ENCODE assay signal across 1 cellular context in genomic region chr3:58463181-58463941, GRCh38.
A peak's percentile ranks its signal among the peaks of the same experiment; 100 is the strongest.
TF ChIP-seq lines count a peak whose summit lies in the region.

No MANE protein-coding gene starts in this region.

TF ChIP-seq in HepG2, 621 proteins besides CTCF, POLR2A, EP300 and RAD21 (continued from another document and continues in another):
- no peak for TF ChIP-seq EEA1 (CRISPR knock-in tag; IDR thresholded peaks at IDR 0.05; ENCODE audit: borderline replicate concordance)
- peak; percentile 77 for TF ChIP-seq FOSL2 (CRISPR knock-in tag; IDR thresholded peaks at IDR 0.05)
- no peak for TF ChIP-seq CHD2 (IDR thresholded peaks at IDR 0.05; ENCODE audit: low read depth, low read length)
- TF ChIP-seq ZNF33A (CRISPR knock-in tag; IDR thresholded peaks at IDR 0.05; ENCODE audit: borderline replicate concordance): no peak
- 0 out of 2 replicates have a peak, but pooled peaks have one; percentile 44 for TF ChIP-seq TARDBP (CRISPR knock-in tag; IDR thresholded peaks at IDR 0.05)
- no peak for TF ChIP-seq CENPT (CRISPR knock-in tag; IDR thresholded peaks at IDR 0.05; ENCODE audit: low read depth)
- TF ChIP-seq HNRNPH1 (optimal IDR thresholded peaks at IDR 0.05; ENCODE audit: low read depth, low read length): no peak
- peak; percentile 59; the same call in 1 of the 2 replicates for TF ChIP-seq CEBPB (IDR thresholded peaks at IDR 0.05; ENCODE audit: borderline replicate concordance, low read depth, low read length)
- peak; percentile 19; the same call in 1 of the 2 replicates for TF ChIP-seq FOXJ3 (CRISPR knock-in tag; IDR thresholded peaks at IDR 0.05; ENCODE audit: borderline replicate concordance)
- TF ChIP-seq FOXO1 (CRISPR knock-in tag; IDR thresholded peaks at IDR 0.05): 0 out of 2 replicates have a peak, but pooled peaks have one; percentile 40
- peak in 1 of 2 experiments; percentile 58; a peak in 1 of 4 replicates for TF ChIP-seq KLF16 (CRISPR knock-in tag; IDR thresholded peaks at IDR 0.05)
- TF ChIP-seq ZNF331 (CRISPR knock-in tag; IDR thresholded peaks at IDR 0.05): no peak
- TF ChIP-seq TOE1 (CRISPR knock-in tag; IDR thresholded peaks at IDR 0.05): no peak
- TF ChIP-seq ARNTL (CRISPR knock-in tag; IDR thresholded peaks at IDR 0.05): peak; percentile 41; the same call in 1 of the 2 replicates
- no peak for TF ChIP-seq KLF13 (CRISPR knock-in tag; IDR thresholded peaks at IDR 0.05)
- no peak for TF ChIP-seq ZKSCAN5 (CRISPR knock-in tag; IDR thresholded peaks at IDR 0.05)
- 0 out of 2 replicates have a peak, but pooled peaks have one; percentile 24 for TF ChIP-seq ZNF788 (CRISPR knock-in tag; IDR thresholded peaks at IDR 0.05; ENCODE audit: borderline replicate concordance)
- TF ChIP-seq ZFYVE20 (CRISPR knock-in tag; IDR thresholded peaks at IDR 0.05; ENCODE audit: borderline replicate concordance, low read depth): no peak
- no peak for TF ChIP-seq NCOA1 (CRISPR knock-in tag; IDR thresholded peaks at IDR 0.05)
- TF ChIP-seq ZNF431 (CRISPR knock-in tag; IDR thresholded peaks at IDR 0.05; ENCODE audit: borderline replicate concordance, low read depth): no peak
- 0 out of 2 replicates have a peak, but pooled peaks have one; percentile 1 for TF ChIP-seq MIXL1 (CRISPR knock-in tag; IDR thresholded peaks at IDR 0.05)
- no peak; the same call in 1 of the 2 replicates for TF ChIP-seq ZNF580 (CRISPR knock-in tag; IDR thresholded peaks at IDR 0.05; ENCODE audit: borderline replicate concordance, low read depth)
- TF ChIP-seq, protein P1, sequence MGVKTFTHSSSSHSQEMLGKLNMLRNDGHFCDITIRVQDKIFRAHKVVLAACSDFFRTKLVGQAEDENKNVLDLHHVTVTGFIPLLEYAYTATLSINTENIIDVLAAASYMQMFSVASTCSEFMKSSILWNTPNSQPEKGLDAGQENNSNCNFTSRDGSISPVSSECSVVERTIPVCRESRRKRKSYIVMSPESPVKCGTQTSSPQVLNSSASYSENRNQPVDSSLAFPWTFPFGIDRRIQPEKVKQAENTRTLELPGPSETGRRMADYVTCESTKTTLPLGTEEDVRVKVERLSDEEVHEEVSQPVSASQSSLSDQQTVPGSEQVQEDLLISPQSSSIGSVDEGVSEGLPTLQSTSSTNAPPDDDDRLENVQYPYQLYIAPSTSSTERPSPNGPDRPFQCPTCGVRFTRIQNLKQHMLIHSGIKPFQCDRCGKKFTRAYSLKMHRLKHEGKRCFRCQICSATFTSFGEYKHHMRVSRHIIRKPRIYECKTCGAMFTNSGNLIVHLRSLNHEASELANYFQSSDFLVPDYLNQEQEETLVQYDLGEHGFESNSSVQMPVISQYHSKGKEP (CRISPR knock-in tag; IDR thresholded peaks at IDR 0.05): no peak
- TF ChIP-seq ZBTB8A (CRISPR knock-in tag; IDR thresholded peaks at IDR 0.05; ENCODE audit: borderline replicate concordance, low read depth): no peak
- TF ChIP-seq ATF4 (CRISPR knock-in tag; IDR thresholded peaks at IDR 0.05): no peak
- TF ChIP-seq HDAC2 (CRISPR knock-in tag; IDR thresholded peaks at IDR 0.05): 0 out of 2 replicates have a peak, but pooled peaks have one; percentile 29
- no peak for TF ChIP-seq ZNF777 (CRISPR knock-in tag; IDR thresholded peaks at IDR 0.05)
- peak; percentile 73 for TF ChIP-seq MAX (IDR thresholded peaks at IDR 0.05)
- peak; percentile 70; the same call in 1 of the 2 replicates for TF ChIP-seq SAFB2 (CRISPR knock-in tag; IDR thresholded peaks at IDR 0.05; ENCODE audit: borderline replicate concordance, low read depth)
- TF ChIP-seq ARHGAP35 (CRISPR knock-in tag; IDR thresholded peaks at IDR 0.05; ENCODE audit: borderline replicate concordance): no peak
- TF ChIP-seq, protein P2, sequence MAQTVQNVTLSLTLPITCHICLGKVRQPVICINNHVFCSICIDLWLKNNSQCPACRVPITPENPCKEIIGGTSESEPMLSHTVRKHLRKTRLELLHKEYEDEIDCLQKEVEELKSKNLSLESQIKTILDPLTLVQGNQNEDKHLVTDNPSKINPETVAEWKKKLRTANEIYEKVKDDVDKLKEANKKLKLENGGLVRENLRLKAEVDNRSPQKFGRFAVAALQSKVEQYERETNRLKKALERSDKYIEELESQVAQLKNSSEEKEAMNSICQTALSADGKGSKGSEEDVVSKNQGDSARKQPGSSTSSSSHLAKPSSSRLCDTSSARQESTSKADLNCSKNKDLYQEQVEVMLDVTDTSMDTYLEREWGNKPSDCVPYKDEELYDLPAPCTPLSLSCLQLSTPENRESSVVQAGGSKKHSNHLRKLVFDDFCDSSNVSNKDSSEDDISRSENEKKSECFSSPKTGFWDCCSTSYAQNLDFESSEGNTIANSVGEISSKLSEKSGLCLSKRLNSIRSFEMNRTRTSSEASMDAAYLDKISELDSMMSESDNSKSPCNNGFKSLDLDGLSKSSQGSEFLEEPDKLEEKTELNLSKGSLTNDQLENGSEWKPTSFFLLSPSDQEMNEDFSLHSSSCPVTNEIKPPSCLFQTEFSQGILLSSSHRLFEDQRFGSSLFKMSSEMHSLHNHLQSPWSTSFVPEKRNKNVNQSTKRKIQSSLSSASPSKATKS (CRISPR knock-in tag; IDR thresholded peaks at IDR 0.05): no peak
- TF ChIP-seq, protein P3, sequence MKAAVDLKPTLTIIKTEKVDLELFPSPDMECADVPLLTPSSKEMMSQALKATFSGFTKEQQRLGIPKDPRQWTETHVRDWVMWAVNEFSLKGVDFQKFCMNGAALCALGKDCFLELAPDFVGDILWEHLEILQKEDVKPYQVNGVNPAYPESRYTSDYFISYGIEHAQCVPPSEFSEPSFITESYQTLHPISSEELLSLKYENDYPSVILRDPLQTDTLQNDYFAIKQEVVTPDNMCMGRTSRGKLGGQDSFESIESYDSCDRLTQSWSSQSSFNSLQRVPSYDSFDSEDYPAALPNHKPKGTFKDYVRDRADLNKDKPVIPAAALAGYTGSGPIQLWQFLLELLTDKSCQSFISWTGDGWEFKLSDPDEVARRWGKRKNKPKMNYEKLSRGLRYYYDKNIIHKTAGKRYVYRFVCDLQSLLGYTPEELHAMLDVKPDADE (CRISPR knock-in tag; IDR thresholded peaks at IDR 0.05): no peak
- no peak for TF ChIP-seq FOXK1 (CRISPR knock-in tag; IDR thresholded peaks at IDR 0.05; ENCODE audit: borderline replicate concordance, low read depth)
- TF ChIP-seq ZNF749 (CRISPR knock-in tag; IDR thresholded peaks at IDR 0.05; ENCODE audit: borderline replicate concordance): no peak
- TF ChIP-seq MED8 (CRISPR knock-in tag; IDR thresholded peaks at IDR 0.05; ENCODE audit: insufficient replicate concordance): no peak
- no peak for TF ChIP-seq MAFG (CRISPR knock-in tag; IDR thresholded peaks at IDR 0.05)
- no peak for TF ChIP-seq ZNF784 (CRISPR knock-in tag; IDR thresholded peaks at IDR 0.05; ENCODE audit: borderline replicate concordance)
- TF ChIP-seq TERF1 (CRISPR knock-in tag; IDR thresholded peaks at IDR 0.05): no peak
- no peak for TF ChIP-seq ZNF776 (CRISPR knock-in tag; IDR thresholded peaks at IDR 0.05)
- no peak for TF ChIP-seq DZIP1 (CRISPR knock-in tag; IDR thresholded peaks at IDR 0.05)
- peak; percentile 29; the same call in 1 of the 2 replicates for TF ChIP-seq TGIF2 (CRISPR knock-in tag; IDR thresholded peaks at IDR 0.05)
- TF ChIP-seq RFXANK (CRISPR knock-in tag; IDR thresholded peaks at IDR 0.05): no peak
- TF ChIP-seq ZNF562 (CRISPR knock-in tag; IDR thresholded peaks at IDR 0.05; ENCODE audit: borderline replicate concordance): no peak
- no peak for TF ChIP-seq TAF1 (CRISPR knock-in tag; IDR thresholded peaks at IDR 0.05)
- TF ChIP-seq FOXO4 (CRISPR knock-in tag; conservative IDR thresholded peaks at IDR 0.05): no peak
- TF ChIP-seq JUN (CRISPR knock-in tag; IDR thresholded peaks at IDR 0.05): no peak
- TF ChIP-seq ZNF850 (CRISPR knock-in tag; conservative IDR thresholded peaks at IDR 0.05): no peak
- TF ChIP-seq, protein P4, sequence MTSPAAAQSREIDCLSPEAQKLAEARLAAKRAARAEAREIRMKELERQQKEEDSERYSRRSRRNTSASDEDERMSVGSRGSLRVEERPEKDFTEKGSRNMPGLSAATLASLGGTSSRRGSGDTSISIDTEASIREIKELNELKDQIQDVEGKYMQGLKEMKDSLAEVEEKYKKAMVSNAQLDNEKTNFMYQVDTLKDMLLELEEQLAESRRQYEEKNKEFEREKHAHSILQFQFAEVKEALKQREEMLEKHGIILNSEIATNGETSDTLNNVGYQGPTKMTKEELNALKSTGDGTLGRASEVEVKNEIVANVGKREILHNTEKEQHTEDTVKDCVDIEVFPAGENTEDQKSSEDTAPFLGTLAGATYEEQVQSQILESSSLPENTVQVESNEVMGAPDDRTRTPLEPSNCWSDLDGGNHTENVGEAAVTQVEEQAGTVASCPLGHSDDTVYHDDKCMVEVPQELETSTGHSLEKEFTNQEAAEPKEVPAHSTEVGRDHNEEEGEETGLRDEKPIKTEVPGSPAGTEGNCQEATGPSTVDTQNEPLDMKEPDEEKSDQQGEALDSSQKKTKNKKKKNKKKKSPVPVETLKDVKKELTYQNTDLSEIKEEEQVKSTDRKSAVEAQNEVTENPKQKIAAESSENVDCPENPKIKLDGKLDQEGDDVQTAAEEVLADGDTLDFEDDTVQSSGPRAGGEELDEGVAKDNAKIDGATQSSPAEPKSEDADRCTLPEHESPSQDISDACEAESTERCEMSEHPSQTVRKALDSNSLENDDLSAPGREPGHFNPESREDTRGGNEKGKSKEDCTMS (CRISPR knock-in tag; conservative IDR thresholded peaks at IDR 0.05): no peak
